In the genomic region with DNA sequence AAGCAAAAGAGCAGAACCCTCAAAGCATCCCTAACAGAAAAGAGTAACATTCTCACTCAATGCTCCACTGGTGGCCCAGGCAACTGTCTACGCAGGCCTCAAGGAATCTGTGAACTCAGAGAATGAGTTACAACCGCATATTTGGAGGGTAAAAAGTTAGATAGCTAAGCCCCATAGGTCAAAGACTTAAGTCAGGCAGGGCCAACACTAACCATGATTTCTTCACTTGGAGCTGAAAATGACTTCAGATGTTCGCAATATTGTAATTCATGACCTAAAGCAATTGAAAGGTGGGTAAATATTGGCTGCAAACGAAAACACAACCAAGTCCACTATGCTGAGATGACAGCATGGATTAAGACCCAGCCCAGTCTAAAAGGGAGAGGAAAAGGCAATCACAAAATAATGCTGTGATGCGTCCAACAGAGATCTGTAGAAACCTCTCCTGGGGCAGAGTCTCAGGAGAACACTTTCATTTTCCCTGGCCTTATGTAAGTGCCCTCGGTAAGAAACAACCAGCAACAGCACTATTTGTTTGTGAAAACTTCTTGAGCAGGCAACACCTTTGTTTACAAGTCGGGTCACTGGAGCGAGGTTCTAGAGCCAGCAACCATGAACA, we compare ENCODE assay signal across 12 cellular contexts.
DNase-seq lines count a peak whose midpoint lies in the region; ATAC-seq, FAIRE-seq and TF ChIP-seq lines count a peak whose summit lies in the region.
"Had no signal": no experiment of that assay in that cellular context is flagged by ENCODE, and none has a peak within 500 bp of the region (broad histone marks: within the 10 kb centered on the region; RNA-seq: fewer than 3 reads in every experiment).

No MANE protein-coding gene starts in this region.

- H3K9me3 ChIP-seq in A549 (no peaks in the 10 kb centered on the region), psoas muscle (no peaks in the 10 kb centered on the region)

- peaks cover 0 to 56% of the 10 kb centered on the region in 2 donors for H3K36me3 ChIP-seq in psoas muscle (ENCODE audit: insufficient read depth in 1 of 2, low read depth in 1 of 2)

- 71% methylated on average over 8 of the region's 8 CpGs for WGBS in A549 (ENCODE audit: missing lambda C conversion rate)
- WGBS in psoas muscle, 3 donors, result 45 to 70% (median 61%) methylated on average over 8 of the region's 8 CpGs

- TF ChIP-seq POLR2A in A549 (IDR thresholded peaks at IDR 0.05; ENCODE audit: low read length), result no peak

- DNase-seq in A549 (ENCODE audit: low read depth in 1 of 2, low spot score in 1 of 2) (no peak), caudate nucleus (lab: John Stamatoyannopoulos, UW) (no peak), left colon (peak in 1 of 2 donors; percentile 16), psoas muscle (no peak), NCI-H187 treated with DMSO at 0.1 percent for 48 hours (lab: John Stamatoyannopoulos, UW) (no peak), NCI-H510A treated with DMSO at 0.1 percent for 48 hours (lab: John Stamatoyannopoulos, UW) (no peak), HEK293T (ENCODE audit: extremely low spot score) (no peak), iPS-NIHi7 (ENCODE audit: extremely low spot score) (no peak)
- DNase-seq: activated CD4-positive, alpha-beta memory T cell treated with anti-CD3 and anti-CD28 coated beads, Interleukin-2, amount 10 ng/mL, durations not matched to agents 7 days and 5 days; activated naive CD4-positive, alpha-beta T cell treated with anti-CD3 and anti-CD28 coated beads for 36 hours; NCI-H2171 had no signal

- peak overlapping the region; percentile 57 for H3K4me2 ChIP-seq in A549

- no peak for TF ChIP-seq CTCF in A549 (IDR thresholded peaks at IDR 0.05)
- no peak for TF ChIP-seq CTCF in psoas muscle (IDR thresholded peaks at IDR 0.05)

- CTCF ChIA-PET in A549 (lab: Yijun Ruan, JAX) (no interaction called here), HEK293T (lab: Yijun Ruan, JAX) (no interaction called here)

- no peak for TF ChIP-seq EP300 in A549 (IDR thresholded peaks at IDR 0.05)

- no peaks in the 10 kb centered on the region for H3K27me3 ChIP-seq in psoas muscle (ENCODE audit: insufficient read depth in 3 of 3, low read length in 2 of 3)

- H3K4me1 ChIP-seq in A549 (peaks cover 56% of the 10 kb centered on the region), psoas muscle (peaks cover 27% of the 10 kb centered on the region)

- POLR2A ChIA-PET in A549 (lab: Yijun Ruan, JAX), result no interaction called here
- POLR2A ChIA-PET in HEK293T (lab: Yijun Ruan, JAX), result no interaction called here

- FAIRE-seq in A549 (lab: Jason Lieb, UNC), result no peak
- FAIRE-seq: A204.1 had no signal

- intact Hi-C loops in left colon (cut with DNase I, micrococcal nuclease) (no loop called here), psoas muscle (cut with DNase I) (no loop called here)

- peak overlapping the region; percentile 12 to 73; a peak in 4 of 6 replicates for H3K27ac ChIP-seq in A549
- H3K27ac ChIP-seq in caudate nucleus (ENCODE audit: low read depth, low read length), result peak overlapping the region; percentile 78
- H3K27ac ChIP-seq in psoas muscle, result peak overlapping the region; percentile 65

- ATAC-seq in A549 (peak in 1 of 2 experiments; percentile 3; a peak in 1 of 6 replicates), left colon (peak; percentile 50), psoas muscle (peak in 2 of 4 donors; percentile 10 to 12)

- H3K4me3 ChIP-seq in A549 (no peak overlapping the region), psoas muscle (peak overlapping the region; percentile 17)

- TF ChIP-seq RAD21 in A549 (conservative IDR thresholded peaks at IDR 0.05 in 1 of 2, IDR thresholded peaks at IDR 0.05 in 1 of 2), result no peak

TF ChIP-seq in A549, 52 proteins besides CTCF, POLR2A, EP300 and RAD21 (continues in another document):
- TF ChIP-seq CEBPB (IDR thresholded peaks at IDR 0.05) (no peak), SMC3 (IDR thresholded peaks at IDR 0.05) (no peak), RARB (CRISPR knock-in tag; IDR thresholded peaks at IDR 0.05) (no peak), HOXB5 (CRISPR knock-in tag; IDR thresholded peaks at IDR 0.05) (no peak), EHF (CRISPR knock-in tag; IDR thresholded peaks at IDR 0.05) (no peak), EHMT2 (IDR thresholded peaks at IDR 0.05; ENCODE audit: low read depth) (no peak), CHD4 (IDR thresholded peaks at IDR 0.05; ENCODE audit: borderline replicate concordance) (no peak), RNF2 (IDR thresholded peaks at IDR 0.05; ENCODE audit: borderline replicate concordance, low read depth) (no peak), POLR2AphosphoS2 (conservative IDR thresholded peaks at IDR 0.05; ENCODE audit: low read length) (no peak)
- TF ChIP-seq, protein P1, sequence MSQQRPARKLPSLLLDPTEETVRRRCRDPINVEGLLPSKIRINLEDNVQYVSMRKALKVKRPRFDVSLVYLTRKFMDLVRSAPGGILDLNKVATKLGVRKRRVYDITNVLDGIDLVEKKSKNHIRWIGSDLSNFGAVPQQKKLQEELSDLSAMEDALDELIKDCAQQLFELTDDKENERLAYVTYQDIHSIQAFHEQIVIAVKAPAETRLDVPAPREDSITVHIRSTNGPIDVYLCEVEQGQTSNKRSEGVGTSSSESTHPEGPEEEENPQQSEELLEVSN (IDR thresholded peaks at IDR 0.05; ENCODE audit: borderline replicate concordance, low read depth), result no peak
- TF ChIP-seq, protein P2, sequence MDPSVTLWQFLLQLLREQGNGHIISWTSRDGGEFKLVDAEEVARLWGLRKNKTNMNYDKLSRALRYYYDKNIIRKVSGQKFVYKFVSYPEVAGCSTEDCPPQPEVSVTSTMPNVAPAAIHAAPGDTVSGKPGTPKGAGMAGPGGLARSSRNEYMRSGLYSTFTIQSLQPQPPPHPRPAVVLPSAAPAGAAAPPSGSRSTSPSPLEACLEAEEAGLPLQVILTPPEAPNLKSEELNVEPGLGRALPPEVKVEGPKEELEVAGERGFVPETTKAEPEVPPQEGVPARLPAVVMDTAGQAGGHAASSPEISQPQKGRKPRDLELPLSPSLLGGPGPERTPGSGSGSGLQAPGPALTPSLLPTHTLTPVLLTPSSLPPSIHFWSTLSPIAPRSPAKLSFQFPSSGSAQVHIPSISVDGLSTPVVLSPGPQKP (IDR thresholded peaks at IDR 0.05; ENCODE audit: low read depth, low read length), result no peak
- TF ChIP-seq, protein P3, sequence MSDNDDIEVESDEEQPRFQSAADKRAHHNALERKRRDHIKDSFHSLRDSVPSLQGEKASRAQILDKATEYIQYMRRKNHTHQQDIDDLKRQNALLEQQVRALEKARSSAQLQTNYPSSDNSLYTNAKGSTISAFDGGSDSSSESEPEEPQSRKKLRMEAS (IDR thresholded peaks at IDR 0.05), result no peak
- TF ChIP-seq, protein P4, sequence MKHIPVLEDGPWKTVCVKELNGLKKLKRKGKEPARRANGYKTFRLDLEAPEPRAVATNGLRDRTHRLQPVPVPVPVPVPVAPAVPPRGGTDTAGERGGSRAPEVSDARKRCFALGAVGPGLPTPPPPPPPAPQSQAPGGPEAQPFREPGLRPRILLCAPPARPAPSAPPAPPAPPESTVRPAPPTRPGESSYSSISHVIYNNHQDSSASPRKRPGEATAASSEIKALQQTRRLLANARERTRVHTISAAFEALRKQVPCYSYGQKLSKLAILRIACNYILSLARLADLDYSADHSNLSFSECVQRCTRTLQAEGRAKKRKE (CRISPR knock-in tag; IDR thresholded peaks at IDR 0.05; ENCODE audit: low read depth), result no peak

TF ChIP-seq in HEK293T, 16 proteins besides CTCF, POLR2A, EP300 and RAD21:
- TF ChIP-seq FOXA1 (IDR thresholded peaks at IDR 0.05), result no peak
- TF ChIP-seq TARDBP (IDR thresholded peaks at IDR 0.05), result no peak
- no peak for TF ChIP-seq ELF4 (IDR thresholded peaks at IDR 0.05)
- TF ChIP-seq FOXK2 (IDR thresholded peaks at IDR 0.05), result no peak
- TF ChIP-seq FOXM1 (IDR thresholded peaks at IDR 0.05; ENCODE audit: borderline replicate concordance), result no peak
- TF ChIP-seq CTBP1 (IDR thresholded peaks at IDR 0.05; ENCODE audit: borderline replicate concordance), result no peak
- TF ChIP-seq ARNT (IDR thresholded peaks at IDR 0.05), result no peak
- TF ChIP-seq, protein P5, sequence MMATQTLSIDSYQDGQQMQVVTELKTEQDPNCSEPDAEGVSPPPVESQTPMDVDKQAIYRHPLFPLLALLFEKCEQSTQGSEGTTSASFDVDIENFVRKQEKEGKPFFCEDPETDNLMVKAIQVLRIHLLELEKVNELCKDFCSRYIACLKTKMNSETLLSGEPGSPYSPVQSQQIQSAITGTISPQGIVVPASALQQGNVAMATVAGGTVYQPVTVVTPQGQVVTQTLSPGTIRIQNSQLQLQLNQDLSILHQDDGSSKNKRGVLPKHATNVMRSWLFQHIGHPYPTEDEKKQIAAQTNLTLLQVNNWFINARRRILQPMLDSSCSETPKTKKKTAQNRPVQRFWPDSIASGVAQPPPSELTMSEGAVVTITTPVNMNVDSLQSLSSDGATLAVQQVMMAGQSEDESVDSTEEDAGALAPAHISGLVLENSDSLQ (IDR thresholded peaks at IDR 0.05), result no peak
- TF ChIP-seq SUZ12 (IDR thresholded peaks at IDR 0.05), result no peak
- TF ChIP-seq HDGF (IDR thresholded peaks at IDR 0.05; ENCODE audit: borderline replicate concordance), result no peak
- no peak for TF ChIP-seq LEF1 (IDR thresholded peaks at IDR 0.05; ENCODE audit: borderline replicate concordance)
- no peak for TF ChIP-seq NFRKB (IDR thresholded peaks at IDR 0.05)
